ENCODE assay signal across 1 cellular context in the genomic region with DNA sequence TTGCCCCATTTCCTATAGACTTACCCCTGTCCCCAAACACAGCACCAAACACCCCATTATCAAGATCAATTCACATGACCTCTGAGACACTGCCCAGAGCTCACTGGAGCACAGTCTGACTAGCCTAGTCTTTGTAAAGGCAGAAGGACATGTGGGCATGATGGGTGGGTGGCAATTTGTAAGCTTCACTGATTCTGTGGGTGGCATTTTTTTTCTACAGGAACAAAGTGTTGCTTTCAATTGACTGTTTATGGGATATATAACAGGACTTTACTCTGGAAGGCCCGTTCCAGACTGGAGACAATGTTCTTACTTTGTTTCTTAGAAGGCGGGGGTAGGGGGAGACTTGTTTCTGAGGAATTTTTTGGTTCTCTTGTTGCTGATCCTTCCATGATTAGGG.
TF ChIP-seq lines count a peak whose summit lies in the region.

No MANE protein-coding gene starts in this region.

TF ChIP-seq in GM12878, 131 proteins besides CTCF, POLR2A, EP300 and RAD21:
- TF ChIP-seq ZNF207 (IDR thresholded peaks at IDR 0.05; ENCODE audit: borderline replicate concordance) (no peak), DPF2 (IDR thresholded peaks at IDR 0.05) (no peak)
